Comparison of ENCODE assay signal across 8 cellular contexts in genomic region chr10:92699518-92700272, GRCh38. TPM values are rescaled to one million over a fixed set of nuclear protein-coding genes. Genes with fewer than 3 reads are reported as not detected.
DNase-seq lines count a peak whose midpoint lies in the region; ATAC-seq and TF ChIP-seq lines count a peak whose summit lies in the region.

No MANE protein-coding gene starts in this region.

- no peaks in the 10 kb centered on the region for H3K27me3 ChIP-seq in prostate gland (replicated peaks; ENCODE audit: insufficient read depth)

- 2% methylated on average over 32 of the region's 32 CpGs for WGBS in prostate gland

- peaks cover 20% of the 10 kb centered on the region for H3K27me3 Mint-ChIP-seq in glutamatergic neuron (ENCODE audit: unreplicated experiment)

- H3K4me3 ChIP-seq in prostate gland, result peak overlapping the region; percentile 18 to 25

- DNase-seq in EL, result peak; percentile 71
- peak; percentile 3 for DNase-seq in NCI-H1092 (lab: John Stamatoyannopoulos, UW)
- peak; percentile 42 to 48 for DNase-seq in activated T-cell treated with anti-CD3 and anti-CD28 coated beads, Interleukin-2, amount 50 U/mL, for 48 hours
- DNase-seq in glutamatergic neuron, result peak; percentile 48
- DNase-seq in prostate gland (ENCODE audit: low spot score), result no peak
- no peak for DNase-seq in mesenteric fat pad (ENCODE audit: low spot score)
- DNase-seq in NCI-H1694 (lab: John Stamatoyannopoulos, UW), result no peak

- H3K36me3 Mint-ChIP-seq in glutamatergic neuron (ENCODE audit: unreplicated experiment), result no peaks in the 10 kb centered on the region

- no peak overlapping the region for H3K27ac ChIP-seq in prostate gland

- peak overlapping the region; percentile 82 for H3K4me3 Mint-ChIP-seq in glutamatergic neuron (ENCODE audit: unreplicated experiment)

- ATAC-seq in GM18868 (IDR thresholded peaks at IDR 0.05; ENCODE audit: unreplicated experiment), result no peak

- intact Hi-C loops in prostate gland (cut with DNase I), result loop anchor here (5.0 to 10.0 kb wide), 2 partner anchors 58 to 145 kb away; partner anchors contain the start of gene EXOC6

- no peak for TF ChIP-seq CTCF in glutamatergic neuron (IDR thresholded peaks at IDR 0.05; ENCODE audit: partially characterized antibody, unreplicated experiment)
- no peak for TF ChIP-seq CTCF in prostate gland (IDR thresholded peaks at IDR 0.05)

- no peaks in the 10 kb centered on the region for H3K4me1 Mint-ChIP-seq in glutamatergic neuron (ENCODE audit: low read depth, unreplicated experiment)

- H3K4me1 ChIP-seq in prostate gland (replicated peaks), result no peaks in the 10 kb centered on the region

- no peak overlapping the region for H3K27ac Mint-ChIP-seq in glutamatergic neuron (ENCODE audit: unreplicated experiment)

- no peaks in the 10 kb centered on the region for H3K36me3 ChIP-seq in prostate gland

- no peaks in the 10 kb centered on the region for H3K9me3 ChIP-seq in prostate gland

- H3K9me3 Mint-ChIP-seq in glutamatergic neuron (ENCODE audit: unreplicated experiment), result no peaks in the 10 kb centered on the region

- TF ChIP-seq POLR2A in prostate gland (IDR thresholded peaks at IDR 0.05), result no peak

RNA-seq across cellular contexts. Expression of gene HHEX, which starts 9.9 kb away (rescaled TPM):
- total RNA-seq in glutamatergic neuron (ENCODE audit: unreplicated experiment) (not detected), prostate gland (1 to 10 TPM; 3.0 to 6.6 TPM), mesenteric fat pad (6.8 TPM)

Comparison
In these comparisons a context has a peak if more than half of its experiments do, and no peak if none do; other contexts are left out.
1. DNase-seq: peak in EL (single experiment), NCI-H1092 (single experiment), activated T-cell treated with anti-CD3 and anti-CD28 coated beads, Interleukin-2, amount 50 U/mL, for 48 hours (2 of 2) and glutamatergic neuron (single experiment); none in prostate gland (single experiment), mesenteric fat pad (single experiment) and NCI-H1694 (single experiment).